13 cellular contexts compared by ENCODE assay signal in the genomic region with DNA sequence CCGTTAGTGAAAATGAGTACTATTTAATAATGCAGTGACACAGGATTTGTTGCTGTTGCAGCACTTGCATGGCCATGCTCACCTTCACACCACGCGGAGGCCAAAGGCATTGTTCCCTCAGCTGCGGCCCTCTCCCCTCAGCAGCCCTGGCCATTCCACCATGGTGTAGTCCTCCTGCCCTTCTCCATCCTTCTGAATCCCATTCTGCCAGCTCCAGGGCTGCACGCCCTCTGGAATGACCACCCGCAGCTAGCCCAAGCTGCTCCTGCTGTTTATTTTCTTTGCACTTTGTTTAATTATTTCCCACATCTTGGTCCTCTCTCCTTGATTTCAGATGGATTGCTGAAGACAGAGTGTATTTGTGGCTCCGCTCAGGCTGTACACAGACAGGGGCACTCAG.
"Had no signal": no experiment of that assay in that cellular context is flagged by ENCODE, and none has a peak within 500 bp of the region (broad histone marks: within the 10 kb centered on the region; RNA-seq: fewer than 3 reads in every experiment).

No MANE protein-coding gene starts in this region.

- H3K9me3 Mint-ChIP-seq: immature natural killer cell had no signal

- H3K27me3 ChIP-seq: ascending aorta had no signal

- H3K4me3 ChIP-seq: ascending aorta, esophagus squamous epithelium, lung had no signal

- H3K27ac ChIP-seq: ascending aorta, esophagus squamous epithelium had no signal

- H3K9me3 ChIP-seq: ascending aorta had no signal

- H3K36me3 Mint-ChIP-seq: immature natural killer cell, naive B cell had no signal

- H3K4me1 ChIP-seq: ascending aorta had no signal

- ATAC-seq: right cardiac atrium had no signal

- H3K36me3 ChIP-seq: ascending aorta, esophagus squamous epithelium had no signal

- DNase-seq: activated CD4-positive, CD25-positive, alpha-beta regulatory T cell treated with anti-CD3 and anti-CD28 coated beads, Interleukin-2, amount 50 U/mL, for 72 hours; activated gamma-delta T cell; activated T-cell treated with anti-CD3 and anti-CD28 coated beads for 4 hours; esophagus squamous epithelium; foreskin fibroblast; glutamatergic neuron; immature natural killer cell; naive B cell; right cardiac atrium; small intestine; trophoblast cell had no signal
